Comparison of ENCODE assay signal across 1 cellular context in genomic region chr5:163565931-163566608, GRCh38.
TF ChIP-seq lines count a peak whose summit lies in the region.

No MANE protein-coding gene starts in this region.

TF ChIP-seq in HepG2, 621 proteins besides CTCF, POLR2A, EP300 and RAD21 (continued from another document and continues in another):
- TF ChIP-seq ZNF281 (CRISPR knock-in tag; IDR thresholded peaks at IDR 0.05; ENCODE audit: borderline replicate concordance) (no peak), FLYWCH1 (CRISPR knock-in tag; IDR thresholded peaks at IDR 0.05) (no peak), CEBPG (CRISPR knock-in tag; IDR thresholded peaks at IDR 0.05) (0 out of 2 replicates have a peak, but pooled peaks have one; percentile 22), ATM (IDR thresholded peaks at IDR 0.05; ENCODE audit: borderline replicate concordance) (no peak), ZNF737 (CRISPR knock-in tag; IDR thresholded peaks at IDR 0.05; ENCODE audit: borderline replicate concordance) (no peak), ARID2 (CRISPR knock-in tag; IDR thresholded peaks at IDR 0.05; ENCODE audit: borderline replicate concordance) (no peak), PRDM4 (CRISPR knock-in tag; IDR thresholded peaks at IDR 0.05; ENCODE audit: borderline replicate concordance) (no peak), ATF7 (IDR thresholded peaks at IDR 0.05) (no peak), ATF7 (CRISPR knock-in tag; IDR thresholded peaks at IDR 0.05) (no peak), SIX1 (CRISPR knock-in tag; IDR thresholded peaks at IDR 0.05; ENCODE audit: borderline replicate concordance) (no peak; the same call in 1 of the 2 replicates), SMYD3 (CRISPR knock-in tag; IDR thresholded peaks at IDR 0.05) (no peak), ZNF580 (CRISPR knock-in tag; IDR thresholded peaks at IDR 0.05; ENCODE audit: borderline replicate concordance, low read depth) (0 out of 2 replicates have a peak, but pooled peaks have one; percentile 23), SPEN (CRISPR knock-in tag; IDR thresholded peaks at IDR 0.05; ENCODE audit: low read depth) (no peak), PPARG (CRISPR knock-in tag; conservative IDR thresholded peaks at IDR 0.05) (0 out of 2 replicates have a peak, but pooled peaks have one; percentile 35), ZNF660 (CRISPR knock-in tag; IDR thresholded peaks at IDR 0.05; ENCODE audit: borderline replicate concordance, low read depth) (no peak), NFRKB (IDR thresholded peaks at IDR 0.05) (no peak), MIXL1 (CRISPR knock-in tag; IDR thresholded peaks at IDR 0.05) (0 out of 2 replicates have a peak, but pooled peaks have one; percentile 33), ZNF350 (CRISPR knock-in tag; IDR thresholded peaks at IDR 0.05; ENCODE audit: borderline replicate concordance, low read depth) (no peak), CBX1 (IDR thresholded peaks at IDR 0.05; ENCODE audit: low read depth) (peak; percentile 65), MAF1 (CRISPR knock-in tag; IDR thresholded peaks at IDR 0.05; ENCODE audit: borderline replicate concordance) (no peak), ZNF883 (CRISPR knock-in tag; IDR thresholded peaks at IDR 0.05; ENCODE audit: not compliant biosample characterization) (no peak), DPF2 (CRISPR knock-in tag; IDR thresholded peaks at IDR 0.05; ENCODE audit: borderline replicate concordance, low read depth) (peak; percentile 61; the same call in 1 of the 2 replicates), ZNF430 (CRISPR knock-in tag; IDR thresholded peaks at IDR 0.05) (0 out of 2 replicates have a peak, but pooled peaks have one; percentile 30), ATF1 (CRISPR knock-in tag; IDR thresholded peaks at IDR 0.05) (0 out of 2 replicates have a peak, but pooled peaks have one; percentile 24), NCOA5 (CRISPR knock-in tag; IDR thresholded peaks at IDR 0.05) (no peak), ZNF567 (CRISPR knock-in tag; IDR thresholded peaks at IDR 0.05; ENCODE audit: borderline replicate concordance) (no peak), ZMYM4 (CRISPR knock-in tag; IDR thresholded peaks at IDR 0.05) (peak; percentile 63; the same call in 1 of the 2 replicates), KDM6A (CRISPR knock-in tag; IDR thresholded peaks at IDR 0.05; ENCODE audit: low read depth) (no peak), MAFK (conservative IDR thresholded peaks at IDR 0.05 in 1 of 2, IDR thresholded peaks at IDR 0.05 in 1 of 2; ENCODE audit: low read length in 2 of 2) (no peak), ZNF12 (CRISPR knock-in tag; IDR thresholded peaks at IDR 0.05) (0 out of 2 replicates have a peak, but pooled peaks have one; percentile 25), ZBTB21 (CRISPR knock-in tag; IDR thresholded peaks at IDR 0.05) (no peak), SMC3 (IDR thresholded peaks at IDR 0.05; ENCODE audit: low read length) (no peak), ZNF740 (CRISPR knock-in tag; IDR thresholded peaks at IDR 0.05) (no peak), ATF5 (CRISPR knock-in tag; IDR thresholded peaks at IDR 0.05; ENCODE audit: low read depth) (no peak), CEBPZ (IDR thresholded peaks at IDR 0.05; ENCODE audit: low read length) (no peak), ZNF253 (CRISPR knock-in tag; IDR thresholded peaks at IDR 0.05; ENCODE audit: borderline replicate concordance) (no peak), HHEX (CRISPR knock-in tag; IDR thresholded peaks at IDR 0.05) (no peak), JUND (CRISPR knock-in tag; IDR thresholded peaks at IDR 0.05) (no peak)
- TF ChIP-seq, protein P1, sequence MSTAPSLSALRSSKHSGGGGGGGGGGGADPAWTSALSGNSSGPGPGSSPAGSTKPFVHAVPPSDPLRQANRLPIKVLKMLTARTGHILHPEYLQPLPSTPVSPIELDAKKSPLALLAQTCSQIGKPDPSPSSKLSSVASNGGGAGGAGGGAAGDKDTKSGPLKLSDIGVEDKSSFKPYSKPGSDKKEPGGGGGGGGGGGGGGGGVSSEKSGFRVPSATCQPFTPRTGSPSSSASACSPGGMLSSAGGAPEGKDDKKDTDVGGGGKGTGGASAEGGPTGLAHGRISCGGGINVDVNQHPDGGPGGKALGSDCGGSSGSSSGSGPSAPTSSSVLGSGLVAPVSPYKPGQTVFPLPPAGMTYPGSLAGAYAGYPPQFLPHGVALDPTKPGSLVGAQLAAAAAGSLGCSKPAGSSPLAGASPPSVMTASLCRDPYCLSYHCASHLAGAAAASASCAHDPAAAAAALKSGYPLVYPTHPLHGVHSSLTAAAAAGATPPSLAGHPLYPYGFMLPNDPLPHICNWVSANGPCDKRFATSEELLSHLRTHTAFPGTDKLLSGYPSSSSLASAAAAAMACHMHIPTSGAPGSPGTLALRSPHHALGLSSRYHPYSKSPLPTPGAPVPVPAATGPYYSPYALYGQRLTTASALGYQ (CRISPR knock-in tag; IDR thresholded peaks at IDR 0.05), result 0 out of 2 replicates have a peak, but pooled peaks have one; percentile 32
- TF ChIP-seq, protein P2, sequence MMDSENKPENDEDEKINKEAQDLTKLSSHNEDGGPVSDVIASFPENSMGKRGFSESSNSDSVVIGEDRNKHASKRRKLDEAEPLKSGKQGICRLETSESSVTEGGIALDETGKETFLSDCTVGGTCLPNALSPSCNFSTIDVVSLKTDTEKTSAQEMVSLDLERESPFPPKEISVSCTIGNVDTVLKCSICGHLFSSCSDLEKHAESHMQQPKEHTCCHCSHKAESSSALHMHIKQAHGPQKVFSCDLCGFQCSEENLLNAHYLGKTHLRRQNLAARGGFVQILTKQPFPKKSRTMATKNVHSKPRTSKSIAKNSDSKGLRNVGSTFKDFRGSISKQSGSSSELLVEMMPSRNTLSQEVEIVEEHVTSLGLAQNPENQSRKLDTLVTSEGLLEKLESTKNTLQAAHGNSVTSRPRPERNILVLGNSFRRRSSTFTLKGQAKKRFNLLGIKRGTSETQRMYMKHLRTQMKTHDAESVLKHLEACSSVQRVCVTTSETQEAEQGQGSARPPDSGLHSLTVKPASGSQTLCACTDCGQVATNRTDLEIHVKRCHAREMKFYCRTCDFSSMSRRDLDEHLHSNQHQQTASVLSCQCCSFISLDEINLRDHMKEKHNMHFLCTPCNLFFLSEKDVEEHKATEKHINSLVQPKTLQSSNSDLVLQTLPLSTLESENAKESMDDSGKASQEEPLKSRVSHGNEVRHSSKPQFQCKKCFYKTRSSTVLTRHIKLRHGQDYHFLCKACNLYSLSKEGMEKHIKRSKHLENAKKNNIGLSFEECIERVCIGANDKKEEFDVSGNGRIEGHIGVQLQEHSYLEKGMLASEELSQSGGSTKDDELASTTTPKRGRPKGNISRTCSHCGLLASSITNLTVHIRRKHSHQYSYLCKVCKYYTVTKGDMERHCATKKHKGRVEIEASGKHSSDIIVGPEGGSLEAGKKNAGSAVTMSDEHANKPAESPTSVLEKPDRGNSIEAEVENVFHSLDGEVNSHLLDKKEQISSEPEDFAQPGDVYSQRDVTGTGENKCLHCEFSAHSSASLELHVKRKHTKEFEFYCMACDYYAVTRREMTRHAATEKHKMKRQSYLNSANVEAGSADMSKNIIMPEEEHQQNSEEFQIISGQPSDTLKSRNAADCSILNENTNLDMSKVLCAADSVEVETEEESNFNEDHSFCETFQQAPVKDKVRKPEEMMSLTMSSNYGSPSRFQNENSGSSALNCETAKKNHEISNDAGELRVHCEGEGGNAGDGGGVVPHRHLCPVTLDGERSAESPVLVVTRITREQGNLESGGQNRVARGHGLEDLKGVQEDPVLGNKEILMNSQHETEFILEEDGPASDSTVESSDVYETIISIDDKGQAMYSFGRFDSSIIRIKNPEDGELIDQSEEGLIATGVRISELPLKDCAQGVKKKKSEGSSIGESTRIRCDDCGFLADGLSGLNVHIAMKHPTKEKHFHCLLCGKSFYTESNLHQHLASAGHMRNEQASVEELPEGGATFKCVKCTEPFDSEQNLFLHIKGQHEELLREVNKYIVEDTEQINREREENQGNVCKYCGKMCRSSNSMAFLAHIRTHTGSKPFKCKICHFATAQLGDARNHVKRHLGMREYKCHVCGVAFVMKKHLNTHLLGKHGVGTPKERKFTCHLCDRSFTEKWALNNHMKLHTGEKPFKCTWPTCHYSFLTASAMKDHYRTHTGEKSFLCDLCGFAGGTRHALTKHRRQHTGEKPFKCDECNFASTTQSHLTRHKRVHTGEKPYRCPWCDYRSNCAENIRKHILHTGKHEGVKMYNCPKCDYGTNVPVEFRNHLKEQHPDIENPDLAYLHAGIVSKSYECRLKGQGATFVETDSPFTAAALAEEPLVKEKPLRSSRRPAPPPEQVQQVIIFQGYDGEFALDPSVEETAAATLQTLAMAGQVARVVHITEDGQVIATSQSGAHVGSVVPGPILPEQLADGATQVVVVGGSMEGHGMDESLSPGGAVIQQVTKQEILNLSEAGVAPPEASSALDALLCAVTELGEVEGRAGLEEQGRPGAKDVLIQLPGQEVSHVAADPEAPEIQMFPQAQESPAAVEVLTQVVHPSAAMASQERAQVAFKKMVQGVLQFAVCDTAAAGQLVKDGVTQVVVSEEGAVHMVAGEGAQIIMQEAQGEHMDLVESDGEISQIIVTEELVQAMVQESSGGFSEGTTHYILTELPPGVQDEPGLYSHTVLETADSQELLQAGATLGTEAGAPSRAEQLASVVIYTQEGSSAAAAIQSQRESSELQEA (CRISPR knock-in tag; IDR thresholded peaks at IDR 0.05; ENCODE audit: not compliant biosample characterization), result no peak
- TF ChIP-seq, protein P3, sequence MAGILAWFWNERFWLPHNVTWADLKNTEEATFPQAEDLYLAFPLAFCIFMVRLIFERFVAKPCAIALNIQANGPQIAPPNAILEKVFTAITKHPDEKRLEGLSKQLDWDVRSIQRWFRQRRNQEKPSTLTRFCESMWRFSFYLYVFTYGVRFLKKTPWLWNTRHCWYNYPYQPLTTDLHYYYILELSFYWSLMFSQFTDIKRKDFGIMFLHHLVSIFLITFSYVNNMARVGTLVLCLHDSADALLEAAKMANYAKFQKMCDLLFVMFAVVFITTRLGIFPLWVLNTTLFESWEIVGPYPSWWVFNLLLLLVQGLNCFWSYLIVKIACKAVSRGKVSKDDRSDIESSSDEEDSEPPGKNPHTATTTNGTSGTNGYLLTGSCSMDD (CRISPR knock-in tag; IDR thresholded peaks at IDR 0.05), result no peak
